ENCODE assay signal across 8 cellular contexts in genomic region chr4:2785613-2786012, GRCh38. TPM values are rescaled to one million over a fixed set of nuclear protein-coding genes. Genes with fewer than 3 reads are reported as not detected.
DNase-seq lines count a peak whose midpoint lies in the region; ATAC-seq and TF ChIP-seq lines count a peak whose summit lies in the region.

No MANE protein-coding gene starts in this region.

- DNase-seq in CD4-positive, alpha-beta memory T cell: peak in 3 of 5 donors; percentile 40 to 46 (median 43)
- DNase-seq in HCT116 (ENCODE audit: low read depth, low spot score): no peak
- peak; percentile 28 for DNase-seq in kidney tubule cell (ENCODE audit: low spot score)
- DNase-seq in NCI-H2171 (lab: John Stamatoyannopoulos, UW): no peak
- no peak for DNase-seq in activated gamma-delta T cell treated with Interleukin-2 at 50 U/mL for 16 hours

- H3K27me3 ChIP-seq in CD4-positive, alpha-beta memory T cell (ENCODE audit: insufficient read depth, low read length): no peaks in the 10 kb centered on the region
- H3K27me3 ChIP-seq in HCT116 (ENCODE audit: insufficient read depth, low read length): no peaks in the 10 kb centered on the region

- H3K4me1 ChIP-seq in CD4-positive, alpha-beta memory T cell (ENCODE audit: insufficient read depth, low read length): peaks cover 36% of the 10 kb centered on the region
- H3K4me1 ChIP-seq in HCT116 (ENCODE audit: control insufficient read depth in 1 of 2, insufficient read depth in 2 of 2, low read length in 2 of 2): peaks cover 0 to 6% of the 10 kb centered on the region in 2 experiments; a peak in 1 of 4 replicates

- H3K27ac ChIP-seq in CD4-positive, alpha-beta memory T cell (ENCODE audit: low read depth, low read length): peak overlapping the region; percentile 74
- H3K27ac ChIP-seq in HCT116 (ENCODE audit: low read depth, low read length): no peak overlapping the region

- no peaks in the 10 kb centered on the region for H3K9me2 ChIP-seq in HCT116 (ENCODE audit: insufficient read depth)

- H3K4me1 Mint-ChIP-seq in CD4-positive, alpha-beta memory T cell: peaks cover 21 to 46% (median 35%) of the 10 kb centered on the region in 4 donors
- peaks cover 19% of the 10 kb centered on the region for H3K4me1 Mint-ChIP-seq in T-helper 1 cell treated with Interleukin-12 subunit alpha and Interleukin-12 subunit beta and Interleukin-4 antibody, amounts not matched to agents 30 μg/mL and 1 μg/mL, for 36 hours (ENCODE audit: low read depth)

- no peak for TF ChIP-seq RAD21 in HCT116 (IDR thresholded peaks at IDR 0.05; ENCODE audit: low read depth)

- BruUV-seq in HCT116 (replicated peaks; lab: Mats Ljungman, UMichigan): no TSS peak

- RAD21 ChIA-PET in HCT116 (lab: Charles Lee; ENCODE audit: low non-redundant PET in 1 of 2, low total read pairs in 2 of 2, uncharacterized antibody in 2 of 2, unreplicated experiment in 2 of 2): no interaction called here

- H3K36me3 ChIP-seq in CD4-positive, alpha-beta memory T cell (ENCODE audit: insufficient read depth, low read length): no peaks in the 10 kb centered on the region
- no peaks in the 10 kb centered on the region for H3K36me3 ChIP-seq in HCT116 (ENCODE audit: control insufficient read depth in 1 of 2, insufficient read depth in 2 of 2, low read length in 2 of 2)

- peak overlapping the region; percentile 42 to 96 (median 94) for H3K27ac Mint-ChIP-seq in CD4-positive, alpha-beta memory T cell
- peak overlapping the region; percentile 83 for H3K27ac Mint-ChIP-seq in T-helper 1 cell treated with Interleukin-12 subunit alpha and Interleukin-12 subunit beta and Interleukin-4 antibody, amounts not matched to agents 30 μg/mL and 1 μg/mL, for 36 hours

- no peaks in the 10 kb centered on the region for H4K20me1 ChIP-seq in HCT116 (ENCODE audit: insufficient read depth)

- H3K27me3 Mint-ChIP-seq in CD4-positive, alpha-beta memory T cell: no peaks in the 10 kb centered on the region
- H3K27me3 Mint-ChIP-seq in T-helper 1 cell treated with Interleukin-12 subunit alpha and Interleukin-12 subunit beta and Interleukin-4 antibody, amounts not matched to agents 30 μg/mL and 1 μg/mL, for 36 hours (ENCODE audit: low read depth): peaks cover 21% of the 10 kb centered on the region

- TF ChIP-seq POLR2A in HCT116 (IDR thresholded peaks at IDR 0.05; ENCODE audit: borderline replicate concordance, extremely low read depth, insufficient read depth, insufficient read length): no peak

- no peaks in the 10 kb centered on the region for H3K36me3 Mint-ChIP-seq in CD4-positive, alpha-beta memory T cell
- peaks cover 19% of the 10 kb centered on the region for H3K36me3 Mint-ChIP-seq in T-helper 1 cell treated with Interleukin-12 subunit alpha and Interleukin-12 subunit beta and Interleukin-4 antibody, amounts not matched to agents 30 μg/mL and 1 μg/mL, for 36 hours (ENCODE audit: low read depth)

- H3K4me3 Mint-ChIP-seq in CD4-positive, alpha-beta memory T cell: no peak overlapping the region
- H3K4me3 Mint-ChIP-seq in T-helper 1 cell treated with Interleukin-12 subunit alpha and Interleukin-12 subunit beta and Interleukin-4 antibody, amounts not matched to agents 30 μg/mL and 1 μg/mL, for 36 hours: no peak overlapping the region

- POLR2A ChIA-PET in CD4-positive, alpha-beta memory T cell (lab: Charles Lee; ENCODE audit: partially characterized antibody): interaction anchor here (0.6 to 4.3 kb wide), 8 partner anchors 12 to 150 kb away, joined by 3 to 40 read pairs (median 4); partner anchors contain the start of gene ADD1
- POLR2A ChIA-PET in HCT116 (lab: Charles Lee): interaction anchor here (0.7 kb wide), 1 partner anchor 45 kb away, joined by 3 read pairs; no protein-coding TSS in a partner anchor

- H3K9me3 ChIP-seq in CD4-positive, alpha-beta memory T cell (ENCODE audit: control insufficient read depth in 1 of 2, low read length in 2 of 2): no peaks in the 10 kb centered on the region
- H3K9me3 ChIP-seq in HCT116 (ENCODE audit: control insufficient read depth in 1 of 2, insufficient read depth in 1 of 2, low read depth in 1 of 2, low read length in 2 of 2): no peaks in the 10 kb centered on the region

- intact Hi-C loops in CD4-positive, alpha-beta memory T cell (cut with micrococcal nuclease): loop anchor here (2.0 kb wide), 1 partner anchor 13 kb away; no protein-coding TSS in a partner anchor
- intact Hi-C loops in HCT116 (cut with micrococcal nuclease): no loop called here

- H2AFZ ChIP-seq in HCT116 (ENCODE audit: low read depth, low read length, poor library complexity, severe bottlenecking): no peak overlapping the region

- no peaks in the 10 kb centered on the region for H3K79me2 ChIP-seq in HCT116 (ENCODE audit: insufficient read depth, low read length)

- H3K9ac ChIP-seq in HCT116 (ENCODE audit: low read length): no peak overlapping the region

- no peak overlapping the region for H3K4me2 ChIP-seq in HCT116 (ENCODE audit: low read length)

- ATAC-seq in HCT116: peak; percentile 47; the same call in 1 of the 2 replicates
- ATAC-seq in HG03135 (IDR thresholded peaks at IDR 0.05; ENCODE audit: unreplicated experiment): no peak
- no peak for ATAC-seq in HG03354 (IDR thresholded peaks at IDR 0.05; ENCODE audit: poor library complexity, severe bottlenecking, unreplicated experiment)

- TF ChIP-seq CTCF in HCT116 (IDR thresholded peaks at IDR 0.05 in 2 of 3, conservative IDR thresholded peaks at IDR 0.05 in 1 of 3; ENCODE audit: borderline replicate concordance in 1 of 3, insufficient read depth in 1 of 3, low read depth in 2 of 3, low read length in 2 of 3): no peak

- H3K4me3 ChIP-seq in CD4-positive, alpha-beta memory T cell (ENCODE audit: low read length in 2 of 2): no peak overlapping the region
- no peak overlapping the region for H3K4me3 ChIP-seq in HCT116 (replicated peaks in 1 of 2; ENCODE audit: low read depth in 1 of 2, low read length in 2 of 2)

- CTCF ChIA-PET in CD4-positive, alpha-beta memory T cell (lab: Charles Lee; ENCODE audit: partially characterized antibody): interaction anchor here (0.6 to 2.1 kb wide), 5 partner anchors 13 to 231 kb away, joined by 3 to 7 read pairs (median 3); no protein-coding TSS in a partner anchor
- CTCF ChIA-PET in HCT116 (lab: Charles Lee): interaction anchor here (0.8 kb wide), 1 partner anchor 22 kb away, joined by 3 read pairs; no protein-coding TSS in a partner anchor

- peaks cover 0 to 18% (median 9%) of the 10 kb centered on the region in 8 donors for H3K9me3 Mint-ChIP-seq in CD4-positive, alpha-beta memory T cell
- peaks cover 26% of the 10 kb centered on the region for H3K9me3 Mint-ChIP-seq in T-helper 1 cell treated with Interleukin-12 subunit alpha and Interleukin-12 subunit beta and Interleukin-4 antibody, amounts not matched to agents 30 μg/mL and 1 μg/mL, for 36 hours

TF ChIP-seq in HCT116, 20 proteins besides CTCF, POLR2A, EP300 and RAD21:
- TF ChIP-seq EZH2 (IDR thresholded peaks at IDR 0.05): no peak
- TF ChIP-seq YY1 (IDR thresholded peaks at IDR 0.05; ENCODE audit: extremely low read depth, insufficient replicate concordance, low read depth, low read length): no peak

RNA-seq across cellular contexts. Expression of gene SH3BP2, which starts 7.3 kb away (rescaled TPM):
- total RNA-seq in CD4-positive, alpha-beta memory T cell: 10 to 100 TPM; 37.9 to 44.3 TPM
- polyA plus RNA-seq in CD4-positive, alpha-beta memory T cell: 10 to 100 TPM in 1 of 2 donors, 1 to 10 TPM in 1; 3.8 to 16.3 TPM
- total RNA-seq in HCT116 (2021; ENCODE audit: unreplicated experiment): 52.8 TPM
- polyA plus RNA-seq in HCT116 (2012): 21.4 and 22.2 TPM in 2 replicates

RNA-seq across cellular contexts. Expression of gene TNIP2, which starts 29.5 kb away (rescaled TPM):
- total RNA-seq in CD4-positive, alpha-beta memory T cell: 10 to 100 TPM; 50.0 to 50.5 TPM
- 10 to 100 TPM; 45.8 to 48.5 TPM for polyA plus RNA-seq in CD4-positive, alpha-beta memory T cell
- 41.0 TPM for total RNA-seq in HCT116 (2021; ENCODE audit: unreplicated experiment)
- polyA plus RNA-seq in HCT116 (2012): 44.4 and 46.7 TPM in 2 replicates

RNA-seq across cellular contexts. Expression of gene ADD1, which starts 58.0 kb away (rescaled TPM):
- total RNA-seq in CD4-positive, alpha-beta memory T cell: 100 to 1,000 TPM; 289 to 293 TPM
- polyA plus RNA-seq in CD4-positive, alpha-beta memory T cell: 100 to 1,000 TPM; 159 to 171 TPM
- 139 TPM for total RNA-seq in HCT116 (2021; ENCODE audit: unreplicated experiment)
- polyA plus RNA-seq in HCT116 (2012): 99.5 and 110 TPM in 2 replicates

Comparison
In these comparisons a context has a peak if more than half of its experiments do, and no peak if none do; other contexts are left out.
1. DNase-seq: peak in CD4-positive, alpha-beta memory T cell (3 of 5) and kidney tubule cell (single experiment); none in HCT116 (single experiment), NCI-H2171 (single experiment) and activated gamma-delta T cell treated with Interleukin-2 at 50 U/mL for 16 hours (single experiment).